ENCODE assay signal across 19 cellular contexts in genomic region chr11:84924290-84924689, GRCh38.
"Had no signal": no experiment of that assay in that cellular context is flagged by ENCODE, and none has a peak within 500 bp of the region (broad histone marks: within the 10 kb centered on the region; RNA-seq: fewer than 3 reads in every experiment).

No MANE protein-coding gene starts in this region.

- H3K4me1 Mint-ChIP-seq: activated CD4-positive, alpha-beta T cell treated with anti-CD3 and anti-CD28 coated beads, Interleukin-2, amount 10 ng/mL, durations not matched to agents 24 days and 14 days; activated naive CD4-positive, alpha-beta T cell treated with anti-CD3 and anti-CD28 coated beads, Interleukin-2, amount 10 ng/mL, durations not matched to agents 7 days and 5 days; activated naive CD8-positive, alpha-beta T cell treated with anti-CD3 and anti-CD28 coated beads, Interleukin-2, amount 50 U/mL, for 24 hours had no signal

- H3K27ac ChIP-seq: foreskin keratinocyte, hepatocyte, psoas muscle, vagina had no signal

- H3K36me3 ChIP-seq: vagina had no signal

- H3K4me1 ChIP-seq: foreskin keratinocyte had no signal

- H3K27me3 Mint-ChIP-seq: activated CD4-positive, alpha-beta T cell treated with anti-CD3 and anti-CD28 coated beads, Interleukin-2, amount 10 ng/mL, durations not matched to agents 24 days and 14 days; activated naive CD4-positive, alpha-beta T cell treated with anti-CD3 and anti-CD28 coated beads, Interleukin-2, amount 10 ng/mL, durations not matched to agents 7 days and 5 days; activated naive CD8-positive, alpha-beta T cell treated with anti-CD3 and anti-CD28 coated beads, Interleukin-2, amount 50 U/mL, for 24 hours; dendritic cell treated with granulocyte-macrophage colony-stimulating factor and Interleukin-4, amounts not matched to agents 40 ng/mL and 50 ng/mL, for 4 days had no signal

- H3K27me3 ChIP-seq: vagina had no signal

- DNase-seq: activated CD4-positive, alpha-beta T cell treated with anti-CD3 and anti-CD28 coated beads, Interleukin-2, amount 10 ng/mL, durations not matched to agents 24 days and 14 days; activated CD8-positive, alpha-beta memory T cell treated with anti-CD3 and anti-CD28 coated beads, Interleukin-2, amount 50 U/mL, for 4 hours; activated naive CD4-positive, alpha-beta T cell treated with anti-CD3 and anti-CD28 coated beads, Interleukin-2, amount 10 ng/mL, durations not matched to agents 7 days and 5 days; activated naive CD8-positive, alpha-beta T cell treated with anti-CD3 and anti-CD28 coated beads, Interleukin-2, amount 50 U/mL, for 24 hours; activated T-cell treated with anti-CD3 and anti-CD28 coated beads, Interleukin-2, amount 50 U/mL, for 4 hours; effector memory CD4-positive, alpha-beta T cell; foreskin keratinocyte; psoas muscle; stimulated activated CD4-positive, alpha-beta T cell treated with anti-CD3 and anti-CD28 coated beads, Interleukin-12 subunit alpha, Interleukin-12 subunit beta, amount 100 ng/mL, for 4 hours; stimulated activated CD4-positive, alpha-beta T cell treated with anti-CD3 and anti-CD28 coated beads, Interleukin-1b, Interleukin-23, amount 100 ng/mL, for 48 hours; stimulated activated naive CD8-positive, alpha-beta T cell treated with anti-CD3 and anti-CD28 coated beads, Interleukin-15, Interleukin-2, amounts not matched to agents 100 U/mL and 50 U/mL, for 24 hours; substantia nigra; T-helper 1 cell; T-helper 9 cell; trophoblast cell had no signal

- H3K36me3 Mint-ChIP-seq: activated naive CD4-positive, alpha-beta T cell treated with anti-CD3 and anti-CD28 coated beads, Interleukin-2, amount 10 ng/mL, durations not matched to agents 7 days and 5 days; memory B cell had no signal

- H3K9me3 ChIP-seq: psoas muscle, vagina had no signal

- H3K27ac Mint-ChIP-seq: activated CD4-positive, alpha-beta T cell treated with anti-CD3 and anti-CD28 coated beads, Interleukin-2, amount 10 ng/mL, durations not matched to agents 24 days and 14 days; activated naive CD4-positive, alpha-beta T cell treated with anti-CD3 and anti-CD28 coated beads, Interleukin-2, amount 10 ng/mL, durations not matched to agents 7 days and 5 days; activated naive CD8-positive, alpha-beta T cell treated with anti-CD3 and anti-CD28 coated beads, Interleukin-2, amount 50 U/mL, for 24 hours; dendritic cell treated with granulocyte-macrophage colony-stimulating factor and Interleukin-4, amounts not matched to agents 40 ng/mL and 50 ng/mL, for 4 days had no signal

- H3K4me3 Mint-ChIP-seq: activated CD4-positive, alpha-beta T cell treated with anti-CD3 and anti-CD28 coated beads, Interleukin-2, amount 10 ng/mL, durations not matched to agents 24 days and 14 days; activated naive CD4-positive, alpha-beta T cell treated with anti-CD3 and anti-CD28 coated beads, Interleukin-2, amount 10 ng/mL, durations not matched to agents 7 days and 5 days; activated naive CD8-positive, alpha-beta T cell treated with anti-CD3 and anti-CD28 coated beads, Interleukin-2, amount 50 U/mL, for 24 hours; activated T-cell treated with anti-CD3 and anti-CD28 coated beads, Interleukin-2, amount 50 U/mL, for 4 hours; dendritic cell treated with granulocyte-macrophage colony-stimulating factor and Interleukin-4, amounts not matched to agents 40 ng/mL and 50 ng/mL, for 4 days; memory B cell had no signal

- ATAC-seq: activated naive CD8-positive, alpha-beta T cell treated with anti-CD3 and anti-CD28 coated beads, Interleukin-2, amount 50 U/mL, for 24 hours; activated T-cell treated with anti-CD3 and anti-CD28 coated beads, Interleukin-2, amount 50 U/mL, for 4 hours; foreskin keratinocyte; psoas muscle; stimulated activated naive CD8-positive, alpha-beta T cell treated with anti-CD3 and anti-CD28 coated beads, Interleukin-15, Interleukin-2, amounts not matched to agents 100 U/mL and 50 U/mL, for 24 hours had no signal

- H3K9me3 Mint-ChIP-seq: activated CD4-positive, alpha-beta T cell treated with anti-CD3 and anti-CD28 coated beads, Interleukin-2, amount 10 ng/mL, durations not matched to agents 24 days and 14 days; dendritic cell treated with granulocyte-macrophage colony-stimulating factor and Interleukin-4, amounts not matched to agents 40 ng/mL and 50 ng/mL, for 4 days; memory B cell had no signal

- H3K4me3 ChIP-seq: hepatocyte, psoas muscle, vagina had no signal
